9 cellular contexts compared by ENCODE assay signal in the genomic region with DNA sequence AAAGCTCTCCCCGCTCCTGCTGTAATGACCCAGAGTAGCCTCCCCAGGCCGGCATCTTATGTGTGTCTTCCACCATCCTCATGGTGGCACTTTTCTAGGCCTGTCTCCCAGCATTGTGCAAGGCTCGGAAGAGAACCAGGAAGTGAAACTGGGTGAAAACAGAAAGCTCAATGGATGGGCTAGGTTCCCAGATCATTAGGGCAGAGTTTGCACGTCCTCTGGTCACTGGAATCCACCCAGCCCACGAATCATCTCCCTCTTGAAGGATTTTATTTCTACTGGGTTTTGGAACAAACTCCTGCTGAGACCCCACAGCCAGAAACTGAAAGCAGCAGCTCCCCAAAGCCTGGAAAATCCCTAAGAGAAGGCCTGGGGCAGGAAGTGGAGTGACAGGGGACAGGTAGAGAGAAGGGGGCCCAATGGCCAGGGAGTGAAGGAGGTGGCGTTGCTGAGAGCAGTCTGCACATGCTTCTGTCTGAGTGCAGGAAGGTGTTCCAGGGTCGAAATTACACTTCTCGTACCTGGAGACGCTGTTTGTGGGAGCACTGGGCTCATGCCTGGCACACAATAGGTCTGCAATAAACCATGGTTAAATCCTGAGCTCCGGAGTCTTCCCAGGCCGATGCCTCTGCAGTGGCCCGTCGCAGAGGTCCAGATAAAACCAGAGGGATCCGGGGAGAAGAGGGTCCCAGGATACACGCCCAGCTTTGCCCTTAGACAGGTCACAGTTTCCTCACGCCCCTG. TPM values are rescaled to one million over a fixed set of nuclear protein-coding genes. Genes with fewer than 3 reads are reported as not detected.
A peak's percentile ranks its signal among the peaks of the same experiment; 100 is the strongest.
DNase-seq lines count a peak whose midpoint lies in the region; FAIRE-seq and TF ChIP-seq lines count a peak whose summit lies in the region.
"Had no signal": no experiment of that assay in that cellular context is flagged by ENCODE, and none has a peak within 500 bp of the region (broad histone marks: within the 10 kb centered on the region; RNA-seq: fewer than 3 reads in every experiment).

No MANE protein-coding gene starts in this region.

- H3K27me3 Mint-ChIP-seq in CD14-positive monocyte (ENCODE audit: low read depth in 3 of 3): peaks cover 2 to 4% (median 3%) of the 10 kb centered on the region in 3 donors

- no peaks in the 10 kb centered on the region for H3K9me3 ChIP-seq in OCI-LY7 (ENCODE audit: low read length)
- H3K9me3 ChIP-seq: neutrophil had no signal

- peak; percentile 87 for DNase-seq in CD14-positive monocyte (ENCODE audit: low spot score)
- DNase-seq in OCI-LY7 (ENCODE audit: low spot score): peak; percentile 25
- DNase-seq in foreskin fibroblast: peak; percentile 65 to 80
- peak; percentile 86 for DNase-seq in posterior vena cava (ENCODE audit: low spot score)
- no peak for DNase-seq in activated naive CD4-positive, alpha-beta T cell treated with Interleukin-2 at 50 U/mL for 16 hours
- DNase-seq in RCC 7860 (ENCODE audit: low spot score): no peak
- no peak for DNase-seq in KBM-7
- DNase-seq in GM19238 (ENCODE audit: insufficient read length, low spot score): no peak

- H3K4me2 ChIP-seq in OCI-LY7 (ENCODE audit: low read length): no peak overlapping the region

- no peak for TF ChIP-seq CTCF in CD14-positive monocyte (IDR thresholded peaks at IDR 0.05)
- no peak for TF ChIP-seq CTCF in OCI-LY7 (conservative IDR thresholded peaks at IDR 0.05; ENCODE audit: low read length)
- TF ChIP-seq CTCF in foreskin fibroblast (IDR thresholded peaks at IDR 0.05; ENCODE audit: low read depth, low read length): no peak

- peak overlapping the region; percentile 93 to 98 (median 96) for H3K27ac Mint-ChIP-seq in CD14-positive monocyte

- H3K9me2 ChIP-seq in OCI-LY7 (ENCODE audit: insufficient read depth, low read length): no peaks in the 10 kb centered on the region

- H3K36me3 ChIP-seq in OCI-LY7 (ENCODE audit: insufficient read depth, low read length): no peaks in the 10 kb centered on the region
- H3K36me3 ChIP-seq: neutrophil had no signal

- no peaks in the 10 kb centered on the region for H4K20me1 ChIP-seq in OCI-LY7 (ENCODE audit: insufficient read depth, low read length)

- peaks cover 0 to 3% (median 0%) of the 10 kb centered on the region in 7 donors for H3K9me3 Mint-ChIP-seq in CD14-positive monocyte

- H3K27ac ChIP-seq in OCI-LY7 (ENCODE audit: low read depth, low read length, poor library complexity, severe bottlenecking): no peak overlapping the region
- H3K27ac ChIP-seq: neutrophil had no signal

- POLR2A ChIA-PET in OCI-LY7 (lab: Charles Lee): no interaction called here

- H3K36me3 Mint-ChIP-seq in CD14-positive monocyte: peaks cover 6 to 18% of the 10 kb centered on the region in 2 donors

- H3K4me3 ChIP-seq in OCI-LY7 (ENCODE audit: low read depth, low read length, poor library complexity, severe bottlenecking) (no peak overlapping the region), foreskin fibroblast (ENCODE audit: low read depth in 1 of 2, low read length in 2 of 2) (peak overlapping the region in 1 of 2 donors; percentile 5)

- in situ Hi-C loops in KBM-7 (cut with MboI; ENCODE audit: low pct_unique_long_range_greater_than_20kb, low sequenced_read_pairs): no loop called here

- peaks cover 38% of the 10 kb centered on the region for H3K4me1 Mint-ChIP-seq in CD14-positive monocyte

- peak overlapping the region; percentile 59 to 83 for H3K4me3 Mint-ChIP-seq in CD14-positive monocyte

- FAIRE-seq in RCC 7860 (lab: Jason Lieb, UNC): no peak

- peaks cover 18% of the 10 kb centered on the region for H3K4me1 ChIP-seq in OCI-LY7 (ENCODE audit: insufficient read depth, low read length, poor library complexity, severe bottlenecking)

- CTCF ChIA-PET in OCI-LY7 (lab: Charles Lee; ENCODE audit: unreplicated experiment): interaction anchor here (0.9 kb wide), 1 partner anchor 10 kb away, joined by 3 read pairs; no protein-coding TSS in a partner anchor

- no TSS peak for BruUV-seq in OCI-LY7 (replicated peaks; lab: Mats Ljungman, UMichigan)

- intact Hi-C loops in CD14-positive monocyte (cut with micrococcal nuclease) (loop anchor here (5.0 kb wide), 3 partner anchors 34 to 59 kb away; a partner anchor contains a TSS), OCI-LY7 (cut with micrococcal nuclease; ENCODE audit: unreplicated experiment) (no loop called here), posterior vena cava (cut with DNase I) (no loop called here)

- peak overlapping the region; percentile 35; the same call in 1 of the 2 replicates for H2AFZ ChIP-seq in OCI-LY7 (ENCODE audit: low read length)

- H3K79me2 ChIP-seq in OCI-LY7 (ENCODE audit: insufficient read depth, low read depth, low read length): no peaks in the 10 kb centered on the region

RNA-seq across cellular contexts. Expression of a gene that starts 15.6 kb away (rescaled TPM):
- 1 to 10 TPM; 1.5 to 2.0 TPM for polyA plus RNA-seq in CD14-positive monocyte
- total RNA-seq in OCI-LY7 (2014; rRNA removed; shearing (Covaris generic)): not detected in 2 replicates
- total RNA-seq in OCI-LY7 (2022): not detected in 2 replicates
- 10 to 100 TPM; 74.4 to 95.7 TPM for total RNA-seq in posterior vena cava

RNA-seq across cellular contexts. Expression of a gene that starts 28.6 kb away (rescaled TPM):
- 1 to 10 TPM; 1.8 to 3.9 TPM for polyA plus RNA-seq in CD14-positive monocyte
- total RNA-seq in OCI-LY7 (2014; rRNA removed; shearing (Covaris generic)): 3.0 and 4.1 TPM in 2 replicates
- total RNA-seq in OCI-LY7 (2022) (6.1 and 6.8 TPM in 2 replicates), posterior vena cava (10 to 100 TPM; 20.0 to 22.4 TPM)

RNA-seq across cellular contexts. Expression of a gene that starts 35.0 kb away (rescaled TPM):
- polyA plus RNA-seq in CD14-positive monocyte: not detected
- not detected in 2 replicates for total RNA-seq in OCI-LY7 (2014; rRNA removed; shearing (Covaris generic))
- total RNA-seq in OCI-LY7 (2022) (not detected in 2 replicates), posterior vena cava (not detected)

Comparison
In these comparisons a context has a peak if more than half of its experiments do, and no peak if none do; other contexts are left out.
1. DNase-seq: peak in CD14-positive monocyte (single experiment), OCI-LY7 (single experiment), foreskin fibroblast (2 of 2) and posterior vena cava (single experiment); none in activated naive CD4-positive, alpha-beta T cell treated with Interleukin-2 at 50 U/mL for 16 hours (single experiment), RCC 7860 (single experiment), KBM-7 (single experiment) and GM19238 (single experiment).
2. RNA of a gene that starts 15.6 kb away (total RNA-seq): 74.4 to 95.7 TPM in posterior vena cava; not detected in OCI-LY7; every median in the first group is over 10 times any median in the second.
3. intact Hi-C loops: an anchor here in CD14-positive monocyte (5.0 kb wide); none called in OCI-LY7 and posterior vena cava.